ENCODE assay signal across 9 cellular contexts in genomic region chr4:42643685-42644084, GRCh38. TPM values are rescaled to one million over a fixed set of nuclear protein-coding genes. Genes with fewer than 3 reads are reported as not detected.
A peak's percentile ranks its signal among the peaks of the same experiment; 100 is the strongest.
DNase-seq lines count a peak whose midpoint lies in the region; ATAC-seq and TF ChIP-seq lines count a peak whose summit lies in the region.
"Had no signal": no experiment of that assay in that cellular context is flagged by ENCODE, and none has a peak within 500 bp of the region (broad histone marks: within the 10 kb centered on the region; RNA-seq: fewer than 3 reads in every experiment).

No MANE protein-coding gene starts in this region.

- TF ChIP-seq CTCF in Peyer's patch (IDR thresholded peaks at IDR 0.05) = no peak

- no peak for TF ChIP-seq POLR2A in Peyer's patch (IDR thresholded peaks at IDR 0.05)

- H3K9me3 Mint-ChIP-seq in CD8-positive, alpha-beta memory T cell = no peaks in the 10 kb centered on the region
- no peaks in the 10 kb centered on the region for H3K9me3 Mint-ChIP-seq in activated naive CD8-positive, alpha-beta T cell treated with anti-CD3 and anti-CD28 coated beads, Interleukin-2, amount 10 ng/mL, durations not matched to agents 7 days and 5 days

- no peaks in the 10 kb centered on the region for H3K9me3 ChIP-seq in CD8-positive, alpha-beta memory T cell (ENCODE audit: low read length)
- no peaks in the 10 kb centered on the region for H3K9me3 ChIP-seq in Peyer's patch

- H3K4me1 ChIP-seq in CD8-positive, alpha-beta memory T cell (ENCODE audit: insufficient read depth, low read length) = peaks cover 73% of the 10 kb centered on the region
- peaks cover 0 to 17% (median 6%) of the 10 kb centered on the region in 4 donors for H3K4me1 ChIP-seq in Peyer's patch

- CTCF ChIA-PET in CD8-positive, alpha-beta memory T cell (lab: Charles Lee) = interaction anchor here (5.4 kb wide), 1 partner anchor 13 kb away, joined by 29 read pairs; the partner anchor contains the start of gene ATP8A1

- peak; percentile 58 for ATAC-seq in GM19397 (IDR thresholded peaks at IDR 0.05; ENCODE audit: unreplicated experiment)
- ATAC-seq in HG03060 (IDR thresholded peaks at IDR 0.05; ENCODE audit: low read depth, unreplicated experiment) = peak; percentile 47
- ATAC-seq in activated naive CD8-positive, alpha-beta T cell treated with anti-CD3 and anti-CD28 coated beads, Interleukin-2, amount 10 ng/mL, durations not matched to agents 7 days and 5 days (ENCODE audit: low read depth) = peak; percentile 30
- ATAC-seq in left lobe of liver = no peak

- H3K27ac ChIP-seq in CD8-positive, alpha-beta memory T cell (ENCODE audit: low read depth, low read length) = no peak overlapping the region
- H3K27ac ChIP-seq in Peyer's patch = no peak overlapping the region

- DNase-seq in CD8-positive, alpha-beta memory T cell = no peak
- no peak for DNase-seq in activated naive CD8-positive, alpha-beta T cell treated with anti-CD3 and anti-CD28 coated beads, Interleukin-2, amount 10 ng/mL, durations not matched to agents 7 days and 5 days
- DNase-seq in GM19238 (ENCODE audit: insufficient read length, low spot score) (no peak), left lobe of liver (ENCODE audit: low spot score) (no peak), Peyer's patch (no peak)
- DNase-seq in activated CD4-positive, alpha-beta T cell treated with anti-CD3 and anti-CD28 coated beads, Interleukin-2, amount 50 U/mL, for 4 hours = no peak

- H3K27me3 ChIP-seq in CD8-positive, alpha-beta memory T cell (ENCODE audit: insufficient read depth, low read length, poor library complexity, severe bottlenecking) = no peaks in the 10 kb centered on the region
- H3K27me3 ChIP-seq in Peyer's patch = no peaks in the 10 kb centered on the region

- no peaks in the 10 kb centered on the region for H3K27me3 Mint-ChIP-seq in CD8-positive, alpha-beta memory T cell
- H3K27me3 Mint-ChIP-seq in activated naive CD8-positive, alpha-beta T cell treated with anti-CD3 and anti-CD28 coated beads, Interleukin-2, amount 10 ng/mL, durations not matched to agents 7 days and 5 days = no peaks in the 10 kb centered on the region

- H3K4me3 ChIP-seq in CD8-positive, alpha-beta memory T cell (ENCODE audit: low read length) = no peak overlapping the region
- H3K4me3 ChIP-seq in Peyer's patch = no peak overlapping the region
- H3K4me3 ChIP-seq: lung had no signal

- POLR2A ChIA-PET in CD8-positive, alpha-beta memory T cell (lab: Charles Lee) = no interaction called here
- POLR2A ChIA-PET in activated naive CD8-positive, alpha-beta T cell treated with anti-CD3 and anti-CD28 coated beads, Interleukin-2, amount 10 ng/mL, durations not matched to agents 7 days and 5 days (lab: Charles Lee) = interaction anchor here (1.0 kb wide), 1 partner anchor 14 kb away, joined by 3 read pairs; the partner anchor contains the start of gene ATP8A1

- H3K27ac Mint-ChIP-seq in CD8-positive, alpha-beta memory T cell = peak overlapping the region in 7 of 8 donors; percentile 9 to 93 (median 57)
- no peak overlapping the region for H3K27ac Mint-ChIP-seq in activated naive CD8-positive, alpha-beta T cell treated with anti-CD3 and anti-CD28 coated beads, Interleukin-2, amount 10 ng/mL, durations not matched to agents 7 days and 5 days

- peak overlapping the region in 5 of 7 donors; percentile 41 to 85 (median 63) for H3K4me3 Mint-ChIP-seq in CD8-positive, alpha-beta memory T cell
- H3K4me3 Mint-ChIP-seq in activated naive CD8-positive, alpha-beta T cell treated with anti-CD3 and anti-CD28 coated beads, Interleukin-2, amount 10 ng/mL, durations not matched to agents 7 days and 5 days = no peak overlapping the region

- no peaks in the 10 kb centered on the region for H3K36me3 Mint-ChIP-seq in CD8-positive, alpha-beta memory T cell
- H3K36me3 Mint-ChIP-seq in activated naive CD8-positive, alpha-beta T cell treated with anti-CD3 and anti-CD28 coated beads, Interleukin-2, amount 10 ng/mL, durations not matched to agents 7 days and 5 days = peaks cover 6% of the 10 kb centered on the region

- no peaks in the 10 kb centered on the region for H3K36me3 ChIP-seq in CD8-positive, alpha-beta memory T cell (ENCODE audit: insufficient read depth, low read length)
- H3K36me3 ChIP-seq in Peyer's patch = no peaks in the 10 kb centered on the region

- peaks cover 88 to 99% (median 95%) of the 10 kb centered on the region in 3 donors for H3K4me1 Mint-ChIP-seq in CD8-positive, alpha-beta memory T cell
- H3K4me1 Mint-ChIP-seq in activated naive CD8-positive, alpha-beta T cell treated with anti-CD3 and anti-CD28 coated beads, Interleukin-2, amount 10 ng/mL, durations not matched to agents 7 days and 5 days = peaks cover 53% of the 10 kb centered on the region

RNA-seq across cellular contexts. Expression of gene ATP8A1, which starts 13.2 kb away (rescaled TPM):
- 10 to 100 TPM; 23.3 to 24.4 TPM for total RNA-seq in CD8-positive, alpha-beta memory T cell
- 13.8 TPM for polyA plus RNA-seq in CD8-positive, alpha-beta memory T cell
- total RNA-seq in activated naive CD8-positive, alpha-beta T cell treated with anti-CD3 and anti-CD28 coated beads, Interleukin-2, amount 10 ng/mL, durations not matched to agents 7 days and 5 days = 10 to 100 TPM; 55.3 to 56.3 TPM
- 1.0 TPM for total RNA-seq in left lobe of liver
- 100 to 1,000 TPM in 3 of 4 donors, 10 to 100 TPM in 1; 71.0 to 172 (median 158) TPM for total RNA-seq in Peyer's patch

Comparison
In these comparisons a context has a peak if more than half of its experiments do, and no peak if none do; other contexts are left out.
1. RNA of gene ATP8A1, which starts 13.2 kb away (total RNA-seq): 71.0 to 172 TPM in Peyer's patch, 55.3 to 56.3 TPM in activated naive CD8-positive, alpha-beta T cell treated with anti-CD3 and anti-CD28 coated beads, Interleukin-2, amount 10 ng/mL, durations not matched to agents 7 days and 5 days and 23.3 to 24.4 TPM in CD8-positive, alpha-beta memory T cell; 1.0 TPM in left lobe of liver (single experiment); every median in the first group is over 10 times any median in the second.